In the genomic region with DNA sequence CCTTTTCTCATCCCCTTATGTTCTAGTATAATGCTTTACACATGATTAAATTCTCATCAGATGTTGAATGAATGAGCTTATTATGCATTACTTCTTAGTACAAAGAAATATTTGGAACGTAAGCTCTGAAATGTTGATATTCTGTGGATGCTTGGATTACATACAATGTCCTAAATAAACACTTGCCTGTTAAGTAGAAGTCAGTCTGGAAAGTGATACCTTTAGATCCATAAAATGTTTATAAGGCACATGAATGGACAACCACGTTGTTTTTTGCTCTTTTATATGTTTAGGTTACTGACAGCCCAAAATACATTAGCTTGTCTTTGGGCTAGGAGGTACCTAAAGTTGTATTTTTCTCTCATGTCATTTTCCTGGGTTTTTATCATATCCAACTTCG, we compare ENCODE assay signal across 21 cellular contexts.
"Had no signal": no experiment of that assay in that cellular context is flagged by ENCODE, and none has a peak within 500 bp of the region (broad histone marks: within the 10 kb centered on the region; RNA-seq: fewer than 3 reads in every experiment).

No MANE protein-coding gene starts in this region.

- H3K9me3 Mint-ChIP-seq: activated B cell treated with CpG ODN at 0.5 μM for 24 hours; activated CD4-positive, alpha-beta T cell treated with anti-CD3 and anti-CD28 coated beads, Interleukin-2, amount 10 ng/mL, durations not matched to agents 24 days and 14 days; activated naive CD4-positive, alpha-beta T cell treated with anti-CD3 and anti-CD28 coated beads, Interleukin-2, amount 50 U/mL, for 24 hours; activated T-cell treated with anti-CD3 and anti-CD28 coated beads, Interleukin-2, amount 50 U/mL, for 24 hours; activated T-helper 1 cell treated with anti-CD3 and anti-CD28 coated beads, Interleukin-12 subunit alpha, Interleukin-12 subunit beta, Interleukin-2, Interleukin-4 antibody, amounts not matched to agents 30 ng/mL and 10 ng/mL and 1 ng/mL, durations not matched to agents 14 hours and 24 hours and 36 hours; central memory CD8-positive, alpha-beta T cell; T-helper 1 cell treated with Interleukin-12 subunit alpha and Interleukin-12 subunit beta and Interleukin-4 antibody, amounts not matched to agents 30 μg/mL and 1 μg/mL, for 36 hours had no signal

- H3K4me3 Mint-ChIP-seq: activated B cell treated with CpG ODN at 0.5 μM for 24 hours; activated CD4-positive, alpha-beta T cell treated with anti-CD3 and anti-CD28 coated beads, Interleukin-2, amount 10 ng/mL, durations not matched to agents 24 days and 14 days; activated CD8-positive, alpha-beta memory T cell treated with anti-CD3 and anti-CD28 coated beads, Interleukin-2, amount 10 ng/mL, durations not matched to agents 7 days and 5 days; activated naive CD4-positive, alpha-beta T cell treated with anti-CD3 and anti-CD28 coated beads, Interleukin-2, amount 50 U/mL, for 24 hours; activated T-cell treated with anti-CD3 and anti-CD28 coated beads, Interleukin-2, amount 50 U/mL, for 24 hours; activated T-helper 1 cell treated with anti-CD3 and anti-CD28 coated beads, Interleukin-12 subunit alpha, Interleukin-12 subunit beta, Interleukin-2, Interleukin-4 antibody, amounts not matched to agents 30 ng/mL and 10 ng/mL and 1 ng/mL, durations not matched to agents 14 hours and 24 hours and 36 hours; central memory CD8-positive, alpha-beta T cell; T-helper 1 cell treated with Interleukin-12 subunit alpha and Interleukin-12 subunit beta and Interleukin-4 antibody, amounts not matched to agents 30 μg/mL and 1 μg/mL, for 36 hours had no signal

- H3K36me3 Mint-ChIP-seq: activated CD8-positive, alpha-beta memory T cell treated with anti-CD3 and anti-CD28 coated beads, Interleukin-2, amount 10 ng/mL, durations not matched to agents 7 days and 5 days had no signal

- H3K27ac Mint-ChIP-seq: activated B cell treated with CpG ODN at 0.5 μM for 24 hours; activated CD4-positive, alpha-beta T cell treated with anti-CD3 and anti-CD28 coated beads, Interleukin-2, amount 10 ng/mL, durations not matched to agents 24 days and 14 days; activated CD8-positive, alpha-beta memory T cell treated with anti-CD3 and anti-CD28 coated beads, Interleukin-2, amount 10 ng/mL, durations not matched to agents 7 days and 5 days; activated naive CD4-positive, alpha-beta T cell treated with anti-CD3 and anti-CD28 coated beads, Interleukin-2, amount 50 U/mL, for 24 hours; activated T-cell treated with anti-CD3 and anti-CD28 coated beads, Interleukin-2, amount 50 U/mL, for 24 hours; activated T-helper 1 cell treated with anti-CD3 and anti-CD28 coated beads, Interleukin-12 subunit alpha, Interleukin-12 subunit beta, Interleukin-2, Interleukin-4 antibody, amounts not matched to agents 30 ng/mL and 10 ng/mL and 1 ng/mL, durations not matched to agents 14 hours and 24 hours and 36 hours; T-helper 1 cell treated with Interleukin-12 subunit alpha and Interleukin-12 subunit beta and Interleukin-4 antibody, amounts not matched to agents 30 μg/mL and 1 μg/mL, for 36 hours had no signal

- H3K27ac ChIP-seq: Peyer's patch had no signal

- ATAC-seq: activated CD8-positive, alpha-beta memory T cell treated with anti-CD3 and anti-CD28 coated beads, Interleukin-2, amount 10 ng/mL, durations not matched to agents 7 days and 5 days had no signal

- DNase-seq: activated B cell treated with CpG ODN at 0.5 μM for 24 hours; activated CD4-positive, alpha-beta T cell treated with anti-CD3 and anti-CD28 coated beads for 1 hour; activated CD4-positive, alpha-beta T cell treated with anti-CD3 and anti-CD28 coated beads, Interleukin-2, amount 10 ng/mL, durations not matched to agents 24 days and 14 days; activated CD4-positive, alpha-beta T cell treated with anti-CD3 and anti-CD28 coated beads, Interleukin-2, amount 50 U/mL, for 48 hours; activated CD8-positive, alpha-beta memory T cell treated with anti-CD3 and anti-CD28 coated beads, Interleukin-2, amount 10 ng/mL, durations not matched to agents 7 days and 5 days; activated effector memory CD4-positive, alpha-beta T cell treated with Interleukin-2 at 50 U/mL for 16 hours; activated naive CD4-positive, alpha-beta T cell; activated T-cell treated with anti-CD3 and anti-CD28 coated beads, Interleukin-2, amount 50 U/mL, for 24 hours; aorta; Karpas-422; NCI-H1048; NCI-H1417 treated with DMSO at 0.1 percent for 48 hours; NCI-H1694; NCI-H2029; NCI-H510A treated with DMSO at 0.1 percent for 48 hours; Peyer's patch; SHP77 had no signal

- H3K27me3 Mint-ChIP-seq: activated B cell treated with CpG ODN at 0.5 μM for 24 hours; activated naive CD4-positive, alpha-beta T cell treated with anti-CD3 and anti-CD28 coated beads, Interleukin-2, amount 50 U/mL, for 24 hours; activated T-cell treated with anti-CD3 and anti-CD28 coated beads, Interleukin-2, amount 50 U/mL, for 24 hours had no signal

- H3K4me1 Mint-ChIP-seq: activated CD4-positive, alpha-beta T cell treated with anti-CD3 and anti-CD28 coated beads, Interleukin-2, amount 10 ng/mL, durations not matched to agents 24 days and 14 days; activated naive CD4-positive, alpha-beta T cell treated with anti-CD3 and anti-CD28 coated beads, Interleukin-2, amount 50 U/mL, for 24 hours; central memory CD8-positive, alpha-beta T cell had no signal
